Comparison of ENCODE assay signal across 8 cellular contexts in genomic region chr7:101363734-101364374, GRCh38. TPM values are rescaled to one million over a fixed set of nuclear protein-coding genes. Genes with fewer than 3 reads are reported as not detected.
DNase-seq lines count a peak whose midpoint lies in the region; ATAC-seq and TF ChIP-seq lines count a peak whose summit lies in the region.

No MANE protein-coding gene starts in this region.

- intact Hi-C loops in CD8-positive, alpha-beta T cell (cut with DNase I, micrococcal nuclease): loop anchor here (1.0 to 2.0 kb wide), 7 partner anchors 47 to 175 kb away; no protein-coding TSS in a partner anchor

- no peaks in the 10 kb centered on the region for H3K9me3 Mint-ChIP-seq in CD8-positive, alpha-beta T cell

- ATAC-seq in CD8-positive, alpha-beta T cell: peak; percentile 92
- ATAC-seq in GM21786 (IDR thresholded peaks at IDR 0.05; ENCODE audit: unreplicated experiment): peak; percentile 61
- no peak for ATAC-seq in HG02938 (IDR thresholded peaks at IDR 0.05; ENCODE audit: unreplicated experiment)

- H3K4me3 ChIP-seq in CD8-positive, alpha-beta T cell (ENCODE audit: low read depth, low read length): peak overlapping the region; percentile 58

- peak; percentile 89 for TF ChIP-seq CTCF in CD8-positive, alpha-beta T cell (IDR thresholded peaks at IDR 0.05)

- peak overlapping the region; percentile 61 for H3K4me3 Mint-ChIP-seq in CD8-positive, alpha-beta T cell

- no peaks in the 10 kb centered on the region for H3K36me3 Mint-ChIP-seq in CD8-positive, alpha-beta T cell

- no peak overlapping the region for H3K27ac Mint-ChIP-seq in CD8-positive, alpha-beta T cell

- H3K27me3 ChIP-seq in CD8-positive, alpha-beta T cell (ENCODE audit: insufficient read depth, low read length): peaks cover 6% of the 10 kb centered on the region

- H3K27ac ChIP-seq in CD8-positive, alpha-beta T cell (ENCODE audit: low read depth, low read length): no peak overlapping the region

- H3K9me3 ChIP-seq in CD8-positive, alpha-beta T cell (ENCODE audit: low read length): no peaks in the 10 kb centered on the region

- peaks cover 3% of the 10 kb centered on the region for H3K4me1 Mint-ChIP-seq in CD8-positive, alpha-beta T cell (ENCODE audit: low read depth)

- no peaks in the 10 kb centered on the region for H3K36me3 ChIP-seq in CD8-positive, alpha-beta T cell (ENCODE audit: insufficient read depth, low read length)

- H3K27me3 Mint-ChIP-seq in CD8-positive, alpha-beta T cell (ENCODE audit: low read depth): peaks cover 15% of the 10 kb centered on the region

- POLR2A ChIA-PET in CD8-positive, alpha-beta T cell (lab: Charles Lee): interaction anchor here (1.5 kb wide), 2 partner anchors 42 to 47 kb away, joined by 4 to 5 read pairs; partner anchors contain the start of gene IFT22

- peaks cover 3% of the 10 kb centered on the region for H3K4me1 ChIP-seq in CD8-positive, alpha-beta T cell (ENCODE audit: insufficient read depth, low read length)

- CTCF ChIA-PET in CD8-positive, alpha-beta T cell (lab: Charles Lee): interaction anchor here (0.6 to 14.9 kb wide), 27 partner anchors 10 to 906 kb away, joined by 3 to 225 read pairs (median 4); no protein-coding TSS in a partner anchor

- DNase-seq in CD8-positive, alpha-beta T cell: peak; percentile 46 to 85 (median 66)
- DNase-seq in NCI-H2227 (lab: John Stamatoyannopoulos, UW; ENCODE audit: unreplicated experiment): peak; percentile 78
- peak; percentile 70 for DNase-seq in activated CD8-positive, alpha-beta memory T cell treated with anti-CD3 and anti-CD28 coated beads, Interleukin-2, amount 50 U/mL, for 4 hours
- DNase-seq in epidermal melanocyte (ENCODE audit: insufficient read length, low spot score): peak; percentile 85
- DNase-seq in mucosa of gallbladder (ENCODE audit: low spot score): peak; percentile 48
- peak; percentile 48 to 52 for DNase-seq in stimulated activated CD8-positive, alpha-beta memory T cell treated with anti-CD3 and anti-CD28 coated beads, Interleukin-2, amount 100 ng/mL, for 48 hours (ENCODE audit: low read depth in 2 of 2)

RNA-seq across cellular contexts. Expression of gene COL26A1, which starts 1.2 kb away (rescaled TPM):
- not detected for total RNA-seq in CD8-positive, alpha-beta T cell
- total RNA-seq in mucosa of gallbladder: 0.29 TPM

RNA-seq across cellular contexts. Expression of gene IFT22, which starts 42.2 kb away (rescaled TPM):
- 1 to 10 TPM; 2.3 to 3.5 TPM for total RNA-seq in CD8-positive, alpha-beta T cell
- 36.5 TPM for total RNA-seq in mucosa of gallbladder
